In the genomic region with DNA sequence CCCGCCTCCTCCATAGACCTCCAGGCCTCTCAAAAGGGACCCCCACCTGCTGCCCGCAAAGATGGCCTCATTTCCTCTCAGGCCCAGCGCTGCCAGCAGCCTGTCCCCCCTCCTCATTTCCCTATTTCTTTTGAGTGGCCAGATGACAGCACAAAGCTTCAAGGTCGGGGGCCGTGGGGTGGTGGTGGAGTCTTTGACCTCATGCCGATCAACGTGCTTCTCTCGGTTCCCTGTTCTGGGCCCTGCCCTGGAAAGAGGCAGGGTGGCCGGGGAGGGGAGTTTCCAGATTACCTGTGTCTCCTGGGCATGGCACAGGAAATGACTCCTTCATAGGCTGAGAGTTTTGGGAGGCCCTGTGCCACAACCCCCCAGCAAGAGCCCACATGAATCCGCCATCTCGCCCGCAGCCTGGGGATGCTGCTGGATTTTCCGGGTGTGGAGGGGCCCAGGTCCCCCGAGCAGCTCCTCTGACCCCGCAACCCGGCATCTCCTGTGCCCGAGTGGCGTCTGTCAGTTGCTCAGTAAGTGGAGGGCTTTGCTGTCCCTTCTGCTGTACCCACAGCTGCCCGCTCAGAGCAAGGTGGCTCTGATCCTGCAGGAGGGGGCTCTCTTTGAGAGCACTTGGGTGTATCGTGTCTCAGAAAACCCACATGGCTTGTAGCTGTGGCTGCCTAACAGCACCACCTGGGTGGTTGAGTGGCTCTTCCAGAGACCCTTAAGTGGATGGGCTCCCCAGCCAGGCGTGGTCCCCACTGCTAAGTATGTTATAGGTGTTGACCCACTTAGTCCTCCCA, we compare ENCODE assay signal across 1 cellular context.
TF ChIP-seq lines count a peak whose summit lies in the region.

No MANE protein-coding gene starts in this region.

TF ChIP-seq in GM12878, 131 proteins besides CTCF, POLR2A, EP300 and RAD21 (continued from another document and continues in another):
- TF ChIP-seq MEF2A (IDR thresholded peaks at IDR 0.05; ENCODE audit: insufficient read depth, low read depth, low read length) (peak; percentile 53; the same call in 1 of the 2 replicates), ZBED1 (IDR thresholded peaks at IDR 0.05; ENCODE audit: borderline replicate concordance) (no peak; the same call in 1 of the 2 replicates), JUNB (IDR thresholded peaks at IDR 0.05) (peak; percentile 34; the same call in 1 of the 2 replicates), SRF (IDR thresholded peaks at IDR 0.05; ENCODE audit: low read depth in 2 of 2, low read length in 2 of 2) (no peak), CREB1 (IDR thresholded peaks at IDR 0.05; ENCODE audit: low read depth) (no peak; the same call in 1 of the 2 replicates), MTA2 (IDR thresholded peaks at IDR 0.05; ENCODE audit: low read depth) (peak; percentile 91), DPF2 (IDR thresholded peaks at IDR 0.05) (peak; percentile 94), POU2F2 (IDR thresholded peaks at IDR 0.05; ENCODE audit: borderline replicate concordance, low read depth, low read length) (peak; percentile 48; the same call in 1 of the 3 replicates), KLF5 (IDR thresholded peaks at IDR 0.05; ENCODE audit: partially characterized antibody) (peak; percentile 55), NR2F1 (conservative IDR thresholded peaks at IDR 0.05) (peak; percentile 97), RCOR1 (conservative IDR thresholded peaks at IDR 0.05; ENCODE audit: low read depth, low read length) (0 out of 2 replicates have a peak, but pooled peaks have one; percentile 79), MTA3 (IDR thresholded peaks at IDR 0.05; ENCODE audit: borderline replicate concordance, low read length) (no peak), CBFB (IDR thresholded peaks at IDR 0.05; ENCODE audit: low read depth) (no peak; the same call in 1 of the 2 replicates), ZZZ3 (IDR thresholded peaks at IDR 0.05; ENCODE audit: control insufficient read depth, insufficient read length, low read depth) (no peak), ETV6 (conservative IDR thresholded peaks at IDR 0.05 in 1 of 2, IDR thresholded peaks at IDR 0.05 in 1 of 2; ENCODE audit: borderline replicate concordance in 1 of 2, low read depth in 1 of 2) (peak in 1 of 2 experiments; percentile 75; a peak in 2 of 4 replicates), SREBF2 (IDR thresholded peaks at IDR 0.05; ENCODE audit: low read length) (no peak), NRF1 (conservative IDR thresholded peaks at IDR 0.05; ENCODE audit: low read depth, low read length) (no peak), TCF3 (IDR thresholded peaks at IDR 0.05; ENCODE audit: borderline replicate concordance, insufficient read depth, low read depth, low read length) (peak; percentile 43; the same call in 1 of the 2 replicates), CEBPB (IDR thresholded peaks at IDR 0.05; ENCODE audit: borderline replicate concordance in 1 of 2, low read depth in 2 of 2, low read length in 2 of 2) (no peak), CREM (IDR thresholded peaks at IDR 0.05; ENCODE audit: low read depth) (peak; percentile 85; the same call in 1 of the 2 replicates), YY1 (IDR thresholded peaks at IDR 0.05; ENCODE audit: low read depth, low read length) (peak; percentile 84), NR2C1 (IDR thresholded peaks at IDR 0.05) (peak; percentile 67; the same call in 1 of the 2 replicates)
- TF ChIP-seq, protein P1, sequence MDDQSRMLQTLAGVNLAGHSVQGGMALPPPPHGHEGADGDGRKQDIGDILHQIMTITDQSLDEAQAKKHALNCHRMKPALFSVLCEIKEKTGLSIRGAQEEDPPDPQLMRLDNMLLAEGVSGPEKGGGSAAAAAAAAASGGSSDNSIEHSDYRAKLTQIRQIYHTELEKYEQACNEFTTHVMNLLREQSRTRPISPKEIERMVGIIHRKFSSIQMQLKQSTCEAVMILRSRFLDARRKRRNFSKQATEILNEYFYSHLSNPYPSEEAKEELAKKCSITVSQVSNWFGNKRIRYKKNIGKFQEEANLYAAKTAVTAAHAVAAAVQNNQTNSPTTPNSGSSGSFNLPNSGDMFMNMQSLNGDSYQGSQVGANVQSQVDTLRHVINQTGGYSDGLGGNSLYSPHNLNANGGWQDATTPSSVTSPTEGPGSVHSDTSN (IDR thresholded peaks at IDR 0.05; ENCODE audit: insufficient replicate concordance, low read depth, low read length): peak; percentile 49
- TF ChIP-seq, protein P2, sequence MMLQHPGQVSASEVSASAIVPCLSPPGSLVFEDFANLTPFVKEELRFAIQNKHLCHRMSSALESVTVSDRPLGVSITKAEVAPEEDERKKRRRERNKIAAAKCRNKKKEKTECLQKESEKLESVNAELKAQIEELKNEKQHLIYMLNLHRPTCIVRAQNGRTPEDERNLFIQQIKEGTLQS (IDR thresholded peaks at IDR 0.05; ENCODE audit: borderline replicate concordance, extremely low read depth, low read depth, low read length): no peak
- TF ChIP-seq, protein P3, sequence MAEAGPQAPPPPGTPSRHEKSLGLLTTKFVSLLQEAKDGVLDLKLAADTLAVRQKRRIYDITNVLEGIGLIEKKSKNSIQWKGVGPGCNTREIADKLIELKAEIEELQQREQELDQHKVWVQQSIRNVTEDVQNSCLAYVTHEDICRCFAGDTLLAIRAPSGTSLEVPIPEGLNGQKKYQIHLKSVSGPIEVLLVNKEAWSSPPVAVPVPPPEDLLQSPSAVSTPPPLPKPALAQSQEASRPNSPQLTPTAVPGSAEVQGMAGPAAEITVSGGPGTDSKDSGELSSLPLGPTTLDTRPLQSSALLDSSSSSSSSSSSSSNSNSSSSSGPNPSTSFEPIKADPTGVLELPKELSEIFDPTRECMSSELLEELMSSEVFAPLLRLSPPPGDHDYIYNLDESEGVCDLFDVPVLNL (IDR thresholded peaks at IDR 0.05; ENCODE audit: low read depth, low read length): no peak
- TF ChIP-seq, protein P4, sequence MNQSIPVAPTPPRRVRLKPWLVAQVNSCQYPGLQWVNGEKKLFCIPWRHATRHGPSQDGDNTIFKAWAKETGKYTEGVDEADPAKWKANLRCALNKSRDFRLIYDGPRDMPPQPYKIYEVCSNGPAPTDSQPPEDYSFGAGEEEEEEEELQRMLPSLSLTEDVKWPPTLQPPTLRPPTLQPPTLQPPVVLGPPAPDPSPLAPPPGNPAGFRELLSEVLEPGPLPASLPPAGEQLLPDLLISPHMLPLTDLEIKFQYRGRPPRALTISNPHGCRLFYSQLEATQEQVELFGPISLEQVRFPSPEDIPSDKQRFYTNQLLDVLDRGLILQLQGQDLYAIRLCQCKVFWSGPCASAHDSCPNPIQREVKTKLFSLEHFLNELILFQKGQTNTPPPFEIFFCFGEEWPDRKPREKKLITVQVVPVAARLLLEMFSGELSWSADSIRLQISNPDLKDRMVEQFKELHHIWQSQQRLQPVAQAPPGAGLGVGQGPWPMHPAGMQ (IDR thresholded peaks at IDR 0.05; ENCODE audit: borderline replicate concordance): no peak
- TF ChIP-seq, protein P5, sequence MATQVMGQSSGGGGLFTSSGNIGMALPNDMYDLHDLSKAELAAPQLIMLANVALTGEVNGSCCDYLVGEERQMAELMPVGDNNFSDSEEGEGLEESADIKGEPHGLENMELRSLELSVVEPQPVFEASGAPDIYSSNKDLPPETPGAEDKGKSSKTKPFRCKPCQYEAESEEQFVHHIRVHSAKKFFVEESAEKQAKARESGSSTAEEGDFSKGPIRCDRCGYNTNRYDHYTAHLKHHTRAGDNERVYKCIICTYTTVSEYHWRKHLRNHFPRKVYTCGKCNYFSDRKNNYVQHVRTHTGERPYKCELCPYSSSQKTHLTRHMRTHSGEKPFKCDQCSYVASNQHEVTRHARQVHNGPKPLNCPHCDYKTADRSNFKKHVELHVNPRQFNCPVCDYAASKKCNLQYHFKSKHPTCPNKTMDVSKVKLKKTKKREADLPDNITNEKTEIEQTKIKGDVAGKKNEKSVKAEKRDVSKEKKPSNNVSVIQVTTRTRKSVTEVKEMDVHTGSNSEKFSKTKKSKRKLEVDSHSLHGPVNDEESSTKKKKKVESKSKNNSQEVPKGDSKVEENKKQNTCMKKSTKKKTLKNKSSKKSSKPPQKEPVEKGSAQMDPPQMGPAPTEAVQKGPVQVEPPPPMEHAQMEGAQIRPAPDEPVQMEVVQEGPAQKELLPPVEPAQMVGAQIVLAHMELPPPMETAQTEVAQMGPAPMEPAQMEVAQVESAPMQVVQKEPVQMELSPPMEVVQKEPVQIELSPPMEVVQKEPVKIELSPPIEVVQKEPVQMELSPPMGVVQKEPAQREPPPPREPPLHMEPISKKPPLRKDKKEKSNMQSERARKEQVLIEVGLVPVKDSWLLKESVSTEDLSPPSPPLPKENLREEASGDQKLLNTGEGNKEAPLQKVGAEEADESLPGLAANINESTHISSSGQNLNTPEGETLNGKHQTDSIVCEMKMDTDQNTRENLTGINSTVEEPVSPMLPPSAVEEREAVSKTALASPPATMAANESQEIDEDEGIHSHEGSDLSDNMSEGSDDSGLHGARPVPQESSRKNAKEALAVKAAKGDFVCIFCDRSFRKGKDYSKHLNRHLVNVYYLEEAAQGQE (IDR thresholded peaks at IDR 0.05; ENCODE audit: low read depth, low read length): no peak
- TF ChIP-seq, protein P6, sequence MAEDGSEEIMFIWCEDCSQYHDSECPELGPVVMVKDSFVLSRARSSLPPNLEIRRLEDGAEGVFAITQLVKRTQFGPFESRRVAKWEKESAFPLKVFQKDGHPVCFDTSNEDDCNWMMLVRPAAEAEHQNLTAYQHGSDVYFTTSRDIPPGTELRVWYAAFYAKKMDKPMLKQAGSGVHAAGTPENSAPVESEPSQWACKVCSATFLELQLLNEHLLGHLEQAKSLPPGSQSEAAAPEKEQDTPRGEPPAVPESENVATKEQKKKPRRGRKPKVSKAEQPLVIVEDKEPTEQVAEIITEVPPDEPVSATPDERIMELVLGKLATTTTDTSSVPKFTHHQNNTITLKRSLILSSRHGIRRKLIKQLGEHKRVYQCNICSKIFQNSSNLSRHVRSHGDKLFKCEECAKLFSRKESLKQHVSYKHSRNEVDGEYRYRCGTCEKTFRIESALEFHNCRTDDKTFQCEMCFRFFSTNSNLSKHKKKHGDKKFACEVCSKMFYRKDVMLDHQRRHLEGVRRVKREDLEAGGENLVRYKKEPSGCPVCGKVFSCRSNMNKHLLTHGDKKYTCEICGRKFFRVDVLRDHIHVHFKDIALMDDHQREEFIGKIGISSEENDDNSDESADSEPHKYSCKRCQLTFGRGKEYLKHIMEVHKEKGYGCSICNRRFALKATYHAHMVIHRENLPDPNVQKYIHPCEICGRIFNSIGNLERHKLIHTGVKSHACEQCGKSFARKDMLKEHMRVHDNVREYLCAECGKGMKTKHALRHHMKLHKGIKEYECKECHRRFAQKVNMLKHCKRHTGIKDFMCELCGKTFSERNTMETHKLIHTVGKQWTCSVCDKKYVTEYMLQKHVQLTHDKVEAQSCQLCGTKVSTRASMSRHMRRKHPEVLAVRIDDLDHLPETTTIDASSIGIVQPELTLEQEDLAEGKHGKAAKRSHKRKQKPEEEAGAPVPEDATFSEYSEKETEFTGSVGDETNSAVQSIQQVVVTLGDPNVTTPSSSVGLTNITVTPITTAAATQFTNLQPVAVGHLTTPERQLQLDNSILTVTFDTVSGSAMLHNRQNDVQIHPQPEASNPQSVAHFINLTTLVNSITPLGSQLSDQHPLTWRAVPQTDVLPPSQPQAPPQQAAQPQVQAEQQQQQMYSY (CRISPR knock-in tag; IDR thresholded peaks at IDR 0.05): no peak
- TF ChIP-seq, protein P7, sequence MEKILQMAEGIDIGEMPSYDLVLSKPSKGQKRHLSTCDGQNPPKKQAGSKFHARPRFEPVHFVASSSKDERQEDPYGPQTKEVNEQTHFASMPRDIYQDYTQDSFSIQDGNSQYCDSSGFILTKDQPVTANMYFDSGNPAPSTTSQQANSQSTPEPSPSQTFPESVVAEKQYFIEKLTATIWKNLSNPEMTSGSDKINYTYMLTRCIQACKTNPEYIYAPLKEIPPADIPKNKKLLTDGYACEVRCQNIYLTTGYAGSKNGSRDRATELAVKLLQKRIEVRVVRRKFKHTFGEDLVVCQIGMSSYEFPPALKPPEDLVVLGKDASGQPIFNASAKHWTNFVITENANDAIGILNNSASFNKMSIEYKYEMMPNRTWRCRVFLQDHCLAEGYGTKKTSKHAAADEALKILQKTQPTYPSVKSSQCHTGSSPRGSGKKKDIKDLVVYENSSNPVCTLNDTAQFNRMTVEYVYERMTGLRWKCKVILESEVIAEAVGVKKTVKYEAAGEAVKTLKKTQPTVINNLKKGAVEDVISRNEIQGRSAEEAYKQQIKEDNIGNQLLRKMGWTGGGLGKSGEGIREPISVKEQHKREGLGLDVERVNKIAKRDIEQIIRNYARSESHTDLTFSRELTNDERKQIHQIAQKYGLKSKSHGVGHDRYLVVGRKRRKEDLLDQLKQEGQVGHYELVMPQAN (conservative IDR thresholded peaks at IDR 0.05): no peak; the same call in 1 of the 2 replicates
- TF ChIP-seq, protein P8, sequence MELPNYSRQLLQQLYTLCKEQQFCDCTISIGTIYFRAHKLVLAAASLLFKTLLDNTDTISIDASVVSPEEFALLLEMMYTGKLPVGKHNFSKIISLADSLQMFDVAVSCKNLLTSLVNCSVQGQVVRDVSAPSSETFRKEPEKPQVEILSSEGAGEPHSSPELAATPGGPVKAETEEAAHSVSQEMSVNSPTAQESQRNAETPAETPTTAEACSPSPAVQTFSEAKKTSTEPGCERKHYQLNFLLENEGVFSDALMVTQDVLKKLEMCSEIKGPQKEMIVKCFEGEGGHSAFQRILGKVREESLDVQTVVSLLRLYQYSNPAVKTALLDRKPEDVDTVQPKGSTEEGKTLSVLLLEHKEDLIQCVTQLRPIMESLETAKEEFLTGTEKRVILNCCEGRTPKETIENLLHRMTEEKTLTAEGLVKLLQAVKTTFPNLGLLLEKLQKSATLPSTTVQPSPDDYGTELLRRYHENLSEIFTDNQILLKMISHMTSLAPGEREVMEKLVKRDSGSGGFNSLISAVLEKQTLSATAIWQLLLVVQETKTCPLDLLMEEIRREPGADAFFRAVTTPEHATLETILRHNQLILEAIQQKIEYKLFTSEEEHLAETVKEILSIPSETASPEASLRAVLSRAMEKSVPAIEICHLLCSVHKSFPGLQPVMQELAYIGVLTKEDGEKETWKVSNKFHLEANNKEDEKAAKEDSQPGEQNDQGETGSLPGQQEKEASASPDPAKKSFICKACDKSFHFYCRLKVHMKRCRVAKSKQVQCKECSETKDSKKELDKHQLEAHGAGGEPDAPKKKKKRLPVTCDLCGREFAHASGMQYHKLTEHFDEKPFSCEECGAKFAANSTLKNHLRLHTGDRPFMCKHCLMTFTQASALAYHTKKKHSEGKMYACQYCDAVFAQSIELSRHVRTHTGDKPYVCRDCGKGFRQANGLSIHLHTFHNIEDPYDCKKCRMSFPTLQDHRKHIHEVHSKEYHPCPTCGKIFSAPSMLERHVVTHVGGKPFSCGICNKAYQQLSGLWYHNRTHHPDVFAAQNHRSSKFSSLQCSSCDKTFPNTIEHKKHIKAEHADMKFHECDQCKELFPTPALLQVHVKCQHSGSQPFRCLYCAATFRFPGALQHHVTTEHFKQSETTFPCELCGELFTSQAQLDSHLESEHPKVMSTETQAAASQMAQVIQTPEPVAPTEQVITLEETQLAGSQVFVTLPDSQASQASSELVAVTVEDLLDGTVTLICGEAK (IDR thresholded peaks at IDR 0.05; ENCODE audit: borderline replicate concordance): no peak
